Comparison of ENCODE assay signal across 7 cellular contexts in the genomic region with DNA sequence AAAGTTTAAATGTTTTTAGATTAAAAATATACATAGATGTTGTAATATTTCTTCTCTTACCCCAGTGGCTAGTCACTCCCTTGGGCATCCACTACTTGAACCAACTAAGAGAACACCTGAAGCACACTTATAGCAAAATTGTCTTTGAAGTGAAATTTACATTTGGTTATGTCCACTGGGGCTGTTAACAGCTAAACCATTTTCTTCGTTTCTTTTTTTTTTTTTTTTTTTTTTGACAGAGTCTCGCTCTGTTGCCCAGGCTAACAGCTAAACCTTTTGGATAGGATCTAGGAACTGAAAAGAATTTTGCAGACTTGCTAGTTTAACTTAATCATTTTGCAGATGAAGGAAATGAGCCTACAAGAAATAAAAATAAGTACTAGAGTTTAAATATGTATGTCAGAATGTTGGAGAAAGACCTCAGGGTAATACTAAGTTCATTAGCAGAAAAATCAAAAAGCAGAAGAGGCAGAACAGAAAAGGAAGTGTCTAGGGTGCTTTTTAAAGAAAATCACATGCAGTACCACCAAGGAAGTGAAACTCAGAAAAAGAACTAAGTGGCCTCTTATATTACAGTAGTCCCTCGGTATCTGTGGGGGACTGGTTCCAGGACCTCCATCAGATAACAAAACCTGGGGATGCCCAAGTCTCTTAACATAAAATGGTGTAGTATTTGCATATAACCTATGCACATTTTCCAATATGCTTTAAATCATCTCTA. TPM values are rescaled to one million over a fixed set of nuclear protein-coding genes. Genes with fewer than 3 reads are reported as not detected.
DNase-seq lines count a peak whose midpoint lies in the region; ATAC-seq lines count a peak whose summit lies in the region.

No MANE protein-coding gene starts in this region.

- peaks cover 94% of the 10 kb centered on the region for H3K4me1 ChIP-seq in Karpas-422 (ENCODE audit: low read length)

- peak overlapping the region; percentile 55 for H3K4me3 ChIP-seq in Karpas-422 (ENCODE audit: low read length)

- ATAC-seq in GM18907 (IDR thresholded peaks at IDR 0.05; ENCODE audit: unreplicated experiment): peak; percentile 81
- ATAC-seq in GM21786 (IDR thresholded peaks at IDR 0.05; ENCODE audit: unreplicated experiment): peak; percentile 86

- DNase-seq in Karpas-422: peak; percentile 96
- DNase-seq in midbrain (lab: John Stamatoyannopoulos, UW): peak; percentile 14
- no peak for DNase-seq in DMS79 treated with DMSO at 0.1 percent for 48 hours (lab: John Stamatoyannopoulos, UW)
- DNase-seq in NK-92 treated with Interleukin-12 subunit alpha and Interleukin-12 subunit beta, amount 100 ng/mL, for 24 hours (lab: John Stamatoyannopoulos, UW): no peak
- no peak for DNase-seq in NCI-H2081 treated with DMSO at 0.1 percent for 48 hours (lab: John Stamatoyannopoulos, UW)

- peak overlapping the region; percentile 84 for H3K4me2 ChIP-seq in Karpas-422 (ENCODE audit: low read depth, low read length, poor library complexity, severe bottlenecking)

- no peak overlapping the region for H2AFZ ChIP-seq in Karpas-422 (ENCODE audit: low read length)

- peaks cover 42% of the 10 kb centered on the region for H3K36me3 ChIP-seq in Karpas-422 (ENCODE audit: insufficient read depth, low read length)

- no peaks in the 10 kb centered on the region for H3K9me2 ChIP-seq in Karpas-422 (replicated peaks; ENCODE audit: insufficient read depth, low read length)

- peak overlapping the region; percentile 97 for H3K27ac ChIP-seq in Karpas-422 (ENCODE audit: low read length)

- no peaks in the 10 kb centered on the region for H3K9me3 ChIP-seq in Karpas-422 (ENCODE audit: low read length)

- no peaks in the 10 kb centered on the region for H3K27me3 ChIP-seq in Karpas-422 (ENCODE audit: low read length)

- peak overlapping the region; percentile 59 for H3K9ac ChIP-seq in Karpas-422 (ENCODE audit: low read length)

- H3K79me2 ChIP-seq in Karpas-422 (ENCODE audit: low read length): peaks cover 23% of the 10 kb centered on the region

- no peaks in the 10 kb centered on the region for H4K20me1 ChIP-seq in Karpas-422 (ENCODE audit: insufficient read depth, low read depth, low read length)

RNA-seq across cellular contexts. Expression of a gene that starts 11.8 kb away (rescaled TPM):
- total RNA-seq in Karpas-422 (2014; rRNA removed; shearing (Covaris generic); ENCODE audit: low replicate concordance): 142 and 268 TPM in 2 replicates

RNA-seq across cellular contexts. Expression of a gene that starts 11.9 kb away (rescaled TPM):
- total RNA-seq in Karpas-422 (2014; rRNA removed; shearing (Covaris generic); ENCODE audit: low replicate concordance): 60.5 and 136 TPM in 2 replicates

Comparison
In these comparisons a context has a peak if more than half of its experiments do, and no peak if none do; other contexts are left out.
1. DNase-seq: peak in Karpas-422 (single experiment) and midbrain (single experiment); none in DMS79 treated with DMSO at 0.1 percent for 48 hours (single experiment), NK-92 treated with Interleukin-12 subunit alpha and Interleukin-12 subunit beta, amount 100 ng/mL, for 24 hours (single experiment) and NCI-H2081 treated with DMSO at 0.1 percent for 48 hours (single experiment).